Comparison of ENCODE assay signal across 37 cellular contexts in genomic region chr1:219444469-219444868, GRCh38.
"Had no signal": no experiment of that assay in that cellular context is flagged by ENCODE, and none has a peak within 500 bp of the region (broad histone marks: within the 10 kb centered on the region; RNA-seq: fewer than 3 reads in every experiment).

No MANE protein-coding gene starts in this region.

- DNase-seq: activated B cell treated with CpG ODN at 0.5 μM for 24 hours; activated CD4-positive, alpha-beta memory T cell treated with anti-CD3 and anti-CD28 coated beads for 36 hours; activated CD4-positive, alpha-beta T cell treated with anti-CD3 and anti-CD28 coated beads for 48 hours; activated CD4-positive, alpha-beta T cell treated with anti-CD3 and anti-CD28 coated beads, Interleukin-2, amount 50 U/mL, for 1 hour; activated CD8-positive, alpha-beta memory T cell treated with anti-CD3 and anti-CD28 coated beads, Interleukin-2, amount 10 ng/mL, durations not matched to agents 7 days and 5 days; activated CD8-positive, alpha-beta memory T cell treated with anti-CD3 and anti-CD28 coated beads, Interleukin-2, amount 50 U/mL, for 4 hours; activated CD8-positive, alpha-beta T cell treated with anti-CD3 and anti-CD28 coated beads, Interleukin-2, amount 10 ng/mL, durations not matched to agents 7 days and 5 days; activated effector memory CD4-positive, alpha-beta T cell treated with anti-CD3 and anti-CD28 coated beads, Interleukin-2, amount 50 U/mL, for 16 hours; activated naive CD4-positive, alpha-beta T cell treated with anti-CD3 and anti-CD28 coated beads for 36 hours; activated naive CD8-positive, alpha-beta T cell treated with anti-CD3 and anti-CD28 coated beads for 36 hours; activated naive CD8-positive, alpha-beta T cell treated with anti-CD3 and anti-CD28 coated beads, Interleukin-2, amount 50 U/mL, for 24 hours; activated T-cell treated with anti-CD3 and anti-CD28 coated beads, Interleukin-2, amount 50 U/mL, for 1 hour; activated T-cell treated with anti-CD3 and anti-CD28 coated beads, Interleukin-2, amount 50 U/mL, for 48 hours; adrenal gland; dorsolateral prefrontal cortex; effector memory CD4-positive, alpha-beta T cell; endodermal cell; foreskin keratinocyte; gastrocnemius medialis; glutamatergic neuron; heart right ventricle; T-helper 1 cell; T-helper 17 cell; T1000; WERI-Rb-1 had no signal

- H3K4me3 ChIP-seq: adrenal gland, ascending aorta, coronary artery, dorsolateral prefrontal cortex, gastrocnemius medialis, heart right ventricle had no signal

- H3K27ac ChIP-seq: adrenal gland, ascending aorta, brain microvascular endothelial cell, coronary artery, dorsolateral prefrontal cortex, foreskin keratinocyte, gastrocnemius medialis, heart right ventricle, WERI-Rb-1 had no signal

- H3K9me3 ChIP-seq: adrenal gland, ascending aorta, gastrocnemius medialis, heart right ventricle had no signal

- H3K4me1 Mint-ChIP-seq: activated B cell treated with CpG ODN at 0.5 μM for 24 hours; activated CD8-positive, alpha-beta memory T cell treated with anti-CD3 and anti-CD28 coated beads, Interleukin-2, amount 10 ng/mL, durations not matched to agents 7 days and 5 days; activated naive CD4-positive, alpha-beta T cell treated with anti-CD3 and anti-CD28 coated beads, Interleukin-2, amount 50 U/mL, for 24 hours; activated naive CD8-positive, alpha-beta T cell treated with anti-CD3 and anti-CD28 coated beads for 36 hours; activated naive CD8-positive, alpha-beta T cell treated with anti-CD3 and anti-CD28 coated beads, Interleukin-2, amount 50 U/mL, for 24 hours; central memory CD8-positive, alpha-beta T cell; endodermal cell; T-helper 17 cell had no signal

- H3K27me3 ChIP-seq: adrenal gland, ascending aorta, brain microvascular endothelial cell, dorsolateral prefrontal cortex, foreskin keratinocyte, gastrocnemius medialis, heart right ventricle had no signal

- H3K27me3 Mint-ChIP-seq: activated B cell treated with CpG ODN at 0.5 μM for 24 hours; activated naive CD8-positive, alpha-beta T cell treated with anti-CD3 and anti-CD28 coated beads, Interleukin-2, amount 50 U/mL, for 24 hours had no signal

- H3K27ac Mint-ChIP-seq: activated B cell treated with CpG ODN at 0.5 μM for 24 hours; activated CD4-positive, alpha-beta memory T cell treated with anti-CD3 and anti-CD28 coated beads for 36 hours; activated CD8-positive, alpha-beta memory T cell treated with anti-CD3 and anti-CD28 coated beads, Interleukin-2, amount 10 ng/mL, durations not matched to agents 7 days and 5 days; activated CD8-positive, alpha-beta T cell treated with anti-CD3 and anti-CD28 coated beads, Interleukin-2, amount 10 ng/mL, durations not matched to agents 7 days and 5 days; activated naive CD4-positive, alpha-beta T cell treated with anti-CD3 and anti-CD28 coated beads for 36 hours; activated naive CD4-positive, alpha-beta T cell treated with anti-CD3 and anti-CD28 coated beads, Interleukin-2, amount 50 U/mL, for 24 hours; activated naive CD8-positive, alpha-beta T cell treated with anti-CD3 and anti-CD28 coated beads for 36 hours; activated naive CD8-positive, alpha-beta T cell treated with anti-CD3 and anti-CD28 coated beads, Interleukin-2, amount 50 U/mL, for 24 hours; activated T-helper 1 cell treated with anti-CD3 and anti-CD28 coated beads, Interleukin-12 subunit alpha, Interleukin-12 subunit beta, Interleukin-2, Interleukin-4 antibody, amounts not matched to agents 30 ng/mL and 10 ng/mL and 1 ng/mL, durations not matched to agents 14 hours and 24 hours and 36 hours; activated T-helper 2 cell treated with anti-CD3 and anti-CD28 coated beads, Interferon-gamma antibody, Interleukin-2, Interleukin-4, amounts not matched to agents 10 μg/mL and 5 μg/mL and 100 μg/mL, durations not matched to agents 14 hours and 24 hours and 36 hours; dendritic cell treated with granulocyte-macrophage colony-stimulating factor and Interleukin-4, amounts not matched to agents 40 ng/mL and 50 ng/mL, for 4 days; endodermal cell; T-helper 17 cell; T-helper 2 cell treated with Interferon-gamma antibody and Interleukin-4, amounts not matched to agents 5 μg/mL and 100 μg/mL, for 36 hours had no signal

- ATAC-seq: activated CD4-positive, CD25-positive, alpha-beta regulatory T cell treated with anti-CD3 and anti-CD28 coated beads, Interleukin-2, amount 50 U/mL, for 24 hours; activated CD8-positive, alpha-beta memory T cell treated with anti-CD3 and anti-CD28 coated beads, Interleukin-2, amount 10 ng/mL, durations not matched to agents 7 days and 5 days; activated CD8-positive, alpha-beta T cell treated with anti-CD3 and anti-CD28 coated beads, Interleukin-2, amount 10 ng/mL, durations not matched to agents 7 days and 5 days; activated naive CD8-positive, alpha-beta T cell treated with anti-CD3 and anti-CD28 coated beads, Interleukin-2, amount 50 U/mL, for 24 hours; esophagus mucosa; foreskin keratinocyte; gastrocnemius medialis; heart right ventricle; T-helper 17 cell had no signal

- H3K36me3 Mint-ChIP-seq: activated CD4-positive, alpha-beta memory T cell treated with anti-CD3 and anti-CD28 coated beads for 36 hours; activated CD8-positive, alpha-beta memory T cell treated with anti-CD3 and anti-CD28 coated beads, Interleukin-2, amount 10 ng/mL, durations not matched to agents 7 days and 5 days; activated naive CD4-positive, alpha-beta T cell treated with anti-CD3 and anti-CD28 coated beads, Interleukin-2, amount 50 U/mL, for 24 hours; activated naive CD8-positive, alpha-beta T cell treated with anti-CD3 and anti-CD28 coated beads for 36 hours had no signal

- FAIRE-seq: bronchial epithelial cell had no signal

- H3K4me1 ChIP-seq: adrenal gland, ascending aorta, foreskin keratinocyte, gastrocnemius medialis, heart right ventricle had no signal

- H3K4me3 Mint-ChIP-seq: activated B cell treated with CpG ODN at 0.5 μM for 24 hours; activated CD4-positive, alpha-beta memory T cell treated with anti-CD3 and anti-CD28 coated beads for 36 hours; activated CD8-positive, alpha-beta memory T cell treated with anti-CD3 and anti-CD28 coated beads, Interleukin-2, amount 10 ng/mL, durations not matched to agents 7 days and 5 days; activated CD8-positive, alpha-beta T cell treated with anti-CD3 and anti-CD28 coated beads, Interleukin-2, amount 10 ng/mL, durations not matched to agents 7 days and 5 days; activated naive CD4-positive, alpha-beta T cell treated with anti-CD3 and anti-CD28 coated beads for 36 hours; activated naive CD4-positive, alpha-beta T cell treated with anti-CD3 and anti-CD28 coated beads, Interleukin-2, amount 50 U/mL, for 24 hours; activated naive CD8-positive, alpha-beta T cell treated with anti-CD3 and anti-CD28 coated beads for 36 hours; activated naive CD8-positive, alpha-beta T cell treated with anti-CD3 and anti-CD28 coated beads, Interleukin-2, amount 50 U/mL, for 24 hours; activated T-helper 1 cell treated with anti-CD3 and anti-CD28 coated beads, Interleukin-12 subunit alpha, Interleukin-12 subunit beta, Interleukin-2, Interleukin-4 antibody, amounts not matched to agents 30 ng/mL and 10 ng/mL and 1 ng/mL, durations not matched to agents 14 hours and 24 hours and 36 hours; central memory CD8-positive, alpha-beta T cell; dendritic cell treated with granulocyte-macrophage colony-stimulating factor and Interleukin-4, amounts not matched to agents 40 ng/mL and 50 ng/mL, for 4 days; endodermal cell; T-helper 17 cell; T-helper 2 cell treated with Interferon-gamma antibody and Interleukin-4, amounts not matched to agents 5 μg/mL and 100 μg/mL, for 36 hours had no signal

- H3K9me3 Mint-ChIP-seq: activated B cell treated with CpG ODN at 0.5 μM for 24 hours; activated CD4-positive, alpha-beta memory T cell treated with anti-CD3 and anti-CD28 coated beads for 36 hours; activated naive CD4-positive, alpha-beta T cell treated with anti-CD3 and anti-CD28 coated beads for 36 hours; activated naive CD4-positive, alpha-beta T cell treated with anti-CD3 and anti-CD28 coated beads, Interleukin-2, amount 50 U/mL, for 24 hours; activated naive CD8-positive, alpha-beta T cell treated with anti-CD3 and anti-CD28 coated beads for 36 hours; activated naive CD8-positive, alpha-beta T cell treated with anti-CD3 and anti-CD28 coated beads, Interleukin-2, amount 50 U/mL, for 24 hours; activated T-helper 1 cell treated with anti-CD3 and anti-CD28 coated beads, Interleukin-12 subunit alpha, Interleukin-12 subunit beta, Interleukin-2, Interleukin-4 antibody, amounts not matched to agents 30 ng/mL and 10 ng/mL and 1 ng/mL, durations not matched to agents 14 hours and 24 hours and 36 hours; activated T-helper 2 cell treated with anti-CD3 and anti-CD28 coated beads, Interferon-gamma antibody, Interleukin-2, Interleukin-4, amounts not matched to agents 10 μg/mL and 5 μg/mL and 100 μg/mL, durations not matched to agents 14 hours and 24 hours and 36 hours; central memory CD8-positive, alpha-beta T cell; endodermal cell; T-helper 2 cell treated with Interferon-gamma antibody and Interleukin-4, amounts not matched to agents 5 μg/mL and 100 μg/mL, for 36 hours had no signal

- H3K36me3 ChIP-seq: adrenal gland, ascending aorta, brain microvascular endothelial cell, gastrocnemius medialis, heart right ventricle, WERI-Rb-1 had no signal
